8 cellular contexts compared by ENCODE assay signal in the genomic region with DNA sequence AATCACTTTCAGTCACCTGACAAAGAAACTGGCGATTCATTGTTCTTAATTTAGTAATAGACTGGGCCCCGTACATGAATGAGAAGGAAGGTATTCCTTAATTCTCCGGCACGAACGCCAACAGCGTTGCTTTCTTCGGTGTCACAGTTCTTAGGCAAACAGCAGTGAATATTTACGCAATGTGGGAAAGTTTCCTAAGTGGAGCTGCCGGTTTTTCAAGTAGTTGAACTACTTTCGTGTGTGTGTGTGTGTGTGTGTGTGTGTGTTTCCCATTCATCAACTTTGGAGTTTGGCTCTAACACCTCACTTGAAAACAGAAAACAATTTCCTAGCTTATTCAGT. TPM values are rescaled to one million over a fixed set of nuclear protein-coding genes. Genes with fewer than 3 reads are reported as not detected.
A peak's percentile ranks its signal among the peaks of the same experiment; 100 is the strongest.
DNase-seq lines count a peak whose midpoint lies in the region; ATAC-seq, FAIRE-seq and TF ChIP-seq lines count a peak whose summit lies in the region.

No MANE protein-coding gene starts in this region.

- TSS peak; percentile 82 for BruUV-seq in GM12878 (replicated peaks; lab: Mats Ljungman, UMichigan)

- H3K9ac ChIP-seq in ES-I3 (ENCODE audit: low read depth, low read length): peak overlapping the region; percentile 93
- H3K9ac ChIP-seq in GM12878 (ENCODE audit: control insufficient read depth, insufficient read depth, low read length): peak overlapping the region; percentile 71

- TF ChIP-seq POLR2A in GM12878 (IDR thresholded peaks at IDR 0.05; ENCODE audit: low read depth, low read length): no peak
- TF ChIP-seq POLR2A in stomach (IDR thresholded peaks at IDR 0.05): no peak

- in situ Hi-C loops in GM12878 (cut with MboI): no loop called here

- H3K36me3 ChIP-seq in ES-I3 (ENCODE audit: insufficient read depth, low read length) (no peaks in the 10 kb centered on the region), GM12878 (ENCODE audit: control insufficient read depth in 2 of 2, insufficient read depth in 2 of 2, low read length in 1 of 2) (no peaks in the 10 kb centered on the region), stomach (no peaks in the 10 kb centered on the region)

- H4K20me1 ChIP-seq in GM12878 (ENCODE audit: control insufficient read depth, insufficient read depth): no peaks in the 10 kb centered on the region

- H3K27ac ChIP-seq in GM12878 (ENCODE audit: control insufficient read depth, insufficient read depth): peak overlapping the region; percentile 89
- peak overlapping the region; percentile 82 to 94 (median 89) for H3K27ac ChIP-seq in stomach

- H3K9me3 ChIP-seq in ES-I3 (ENCODE audit: control insufficient read depth, insufficient read depth, low read length): no peaks in the 10 kb centered on the region
- peaks cover 3% of the 10 kb centered on the region for H3K9me3 ChIP-seq in GM12878 (replicated peaks; ENCODE audit: control insufficient read depth, insufficient read depth, low read length)
- H3K9me3 ChIP-seq in stomach: no peaks in the 10 kb centered on the region

- FAIRE-seq in GM12878 (lab: Jason Lieb, UNC): no peak
- peak; percentile 88 for FAIRE-seq in islet of Langerhans (lab: Jason Lieb, UNC)

- H3K27me3 ChIP-seq in GM12878 (replicated peaks in 1 of 2; ENCODE audit: control insufficient read depth in 2 of 2, insufficient read depth in 2 of 2, low read length in 1 of 2): no peaks in the 10 kb centered on the region
- no peaks in the 10 kb centered on the region for H3K27me3 ChIP-seq in stomach

- RAD21 ChIA-PET in GM12878 (lab: Charles Lee; ENCODE audit: unreplicated experiment): interaction anchor here (1.0 to 2.2 kb wide), 5 partner anchors 42 to 354 kb away, joined by 3 to 7 read pairs (median 4); no protein-coding TSS in a partner anchor

- intact Hi-C loops in GM12878 (cut with micrococcal nuclease; ENCODE audit: unreplicated experiment): loop anchor here (10.0 kb wide), 3 partner anchors 168 to 468 kb away; partner anchors contain the start of gene TMEM164
- intact Hi-C loops in stomach (cut with DNase I; ENCODE audit: low total_unique reads): no loop called here

- H3K4me2 ChIP-seq in GM12878 (ENCODE audit: control insufficient read depth, insufficient read depth): peak overlapping the region; percentile 28; the same call in 1 of the 2 replicates

- no peak for ATAC-seq in GM12878
- no peak for ATAC-seq in HG02763 (IDR thresholded peaks at IDR 0.05; ENCODE audit: unreplicated experiment)

- 30% methylated on average over 10 of the region's 10 CpGs for WGBS in GM12878 (ENCODE audit: insufficient coverage, insufficient replicate concordance, low lambda C conversion rate, missing lambda C conversion rate)
- WGBS in stomach, 5 donors: 0 to 34% (median 7%) methylated on average over 10 of the region's 10 CpGs

- TF ChIP-seq RAD21 in GM12878 (IDR thresholded peaks at IDR 0.05; ENCODE audit: insufficient read depth, low read depth, low read length): no peak

- no peaks in the 10 kb centered on the region for H3K79me2 ChIP-seq in GM12878 (ENCODE audit: control insufficient read depth, insufficient read depth, low read length)

- peak overlapping the region; percentile 64 for H3K4me3 ChIP-seq in GM12878
- H3K4me3 ChIP-seq in stomach: peak overlapping the region; percentile 38 to 55 (median 42)

- no peaks in the 10 kb centered on the region for H3K4me1 ChIP-seq in ES-I3 (ENCODE audit: insufficient read depth, low read length)
- no peaks in the 10 kb centered on the region for H3K4me1 ChIP-seq in GM12878 (ENCODE audit: control insufficient read depth, insufficient read depth, low read length)
- peaks cover 0 to 4% (median 0%) of the 10 kb centered on the region in 4 donors for H3K4me1 ChIP-seq in stomach

- TF ChIP-seq CTCF in GM12878 (IDR thresholded peaks at IDR 0.05 in 2 of 3, conservative IDR thresholded peaks at IDR 0.05 in 1 of 3; ENCODE audit: control insufficient read depth in 2 of 3, extremely low read depth in 1 of 3, insufficient read depth in 1 of 3, low read depth in 3 of 3, low read length in 3 of 3): no peak
- TF ChIP-seq CTCF in stomach (IDR thresholded peaks at IDR 0.05): no peak

- SMC1A ChIA-PET in GM12878 (lab: Charles Lee; ENCODE audit: uncharacterized antibody, unreplicated experiment): interaction anchor here (0.6 to 2.0 kb wide), 7 partner anchors 10 to 353 kb away, joined by 3 to 8 read pairs (median 4); no protein-coding TSS in a partner anchor

- TF ChIP-seq EP300 in GM12878 (IDR thresholded peaks at IDR 0.05; ENCODE audit: borderline replicate concordance in 1 of 2, control insufficient read depth in 1 of 2, low read depth in 2 of 2, low read length in 2 of 2) (no peak), stomach (IDR thresholded peaks at IDR 0.05) (no peak)

- H2AFZ ChIP-seq in GM12878 (ENCODE audit: control insufficient read depth, low read depth, low read length): peak overlapping the region; percentile 71

- peak; percentile 43 for DNase-seq in LHCN-M2 (ENCODE audit: low read depth)
- no peak for DNase-seq in GM12878 (ENCODE audit: low read depth, low spot score)
- peak; percentile 49 for DNase-seq in stomach
- no peak for DNase-seq in SKM-1 (lab: John Stamatoyannopoulos, UW; ENCODE audit: unreplicated experiment)
- DNase-seq in AG08395 (ENCODE audit: low spot score): no peak

- POLR2A ChIA-PET in GM12878 (lab: Charles Lee): interaction anchor here (0.6 to 1.1 kb wide), 4 partner anchors 172 to 353 kb away, joined by 3 read pairs; no protein-coding TSS in a partner anchor

- CTCF ChIA-PET in GM12878 (lab: Yijun Ruan, JAX): interaction anchor here (1.2 kb wide), 1 partner anchor 354 kb away, joined by 4 read pairs; no protein-coding TSS in a partner anchor

TF ChIP-seq in GM12878, 131 proteins besides CTCF, POLR2A, EP300 and RAD21 (continues in another document):
- TF ChIP-seq, protein P1, sequence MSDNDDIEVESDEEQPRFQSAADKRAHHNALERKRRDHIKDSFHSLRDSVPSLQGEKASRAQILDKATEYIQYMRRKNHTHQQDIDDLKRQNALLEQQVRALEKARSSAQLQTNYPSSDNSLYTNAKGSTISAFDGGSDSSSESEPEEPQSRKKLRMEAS (IDR thresholded peaks at IDR 0.05; ENCODE audit: low read depth, low read length): no peak

RNA-seq across cellular contexts. Expression of gene NXT2, which starts 0.7 kb away (rescaled TPM):
- total RNA-seq in LHCN-M2 (2014; rRNA removed): 10.8 and 13.1 TPM in 2 replicates
- polyA plus RNA-seq in LHCN-M2 (2012): 3.2 TPM
- total RNA-seq in GM12878 (2013; cell fraction: nucleolus; rRNA removed): 3.1 and 5.0 TPM in 2 replicates
- 20.6 and 25.9 TPM in 2 replicates for total RNA-seq in GM12878 (2014; rRNA removed)
- 20.9 and 21.3 TPM in 2 replicates for total RNA-seq in GM12878 (2014; rRNA removed; fragmentation: Illumina TruSeq; extraction: Trizol)
- total RNA-seq in GM12878 (2021): 13.1 and 14.7 TPM in 2 replicates
- 11.7 TPM for polyA plus RNA-seq in GM12878 (2011; ENCODE audit: low read depth)
- polyA plus RNA-seq in GM12878 (2011; rRNA removed): 38.1 and 55.8 TPM in 2 replicates
- polyA plus RNA-seq in GM12878 (2011; cell fraction: cytosol; rRNA removed): 10.0 and 11.6 TPM in 2 replicates
- 5.0 and 5.7 TPM in 2 replicates for polyA plus RNA-seq in GM12878 (2011; cell fraction: nucleus; rRNA removed)
- polyA plus RNA-seq in GM12878 (2012): 12.7 and 14.9 TPM in 2 replicates
- 21.1 and 28.9 TPM in 2 replicates for polyA plus RNA-seq in GM12878 (2014; fragmentation: Illumina TruSeq; extraction: Trizol)
- polyA plus RNA-seq in GM12878 (2014; fragmentation: Nextera tagmentation; extraction: Ambion mirVana): 10 to 100 TPM; 17.4 to 30.0 TPM
- 10.4 and 10.8 TPM in 2 replicates for polyA plus RNA-seq in GM12878 (2014; rRNA removed)
- 10 to 100 TPM; 22.6 to 23.4 TPM for polyA plus RNA-seq in GM12878 (2016; fragmentation: Nextera tagmentation; extraction: Ambion mirVana)
- 13.7 and 19.9 TPM in 2 replicates for polyA minus RNA-seq in GM12878 (2011; rRNA and poly(A)+ RNA removed)
- polyA minus RNA-seq in GM12878 (2011; cell fraction: cytosol; rRNA and poly(A)+ RNA removed): 6.7 and 7.9 TPM in 2 replicates
- 1.3 and 2.3 TPM in 2 replicates for polyA minus RNA-seq in GM12878 (2011; cell fraction: nucleus; rRNA and poly(A)+ RNA removed)
- total RNA-seq in stomach: 10 to 100 TPM in 1 of 5 donors, 1 to 10 TPM in 3, not detected in 1; 1.8 to 11.4 (median 6.1) TPM
- polyA plus RNA-seq in stomach: 10 to 100 TPM in 2 of 3 donors, 1 to 10 TPM in 1; 4.8 to 15.1 (median 11.6) TPM

RNA-seq across cellular contexts. Expression of gene GUCY2F, which starts 55.4 kb away (rescaled TPM):
- total RNA-seq in LHCN-M2 (2014; rRNA removed): 0.06 TPM in 2 replicates
- polyA plus RNA-seq in LHCN-M2 (2012): 0.01 TPM
- not detected in 2 replicates for total RNA-seq in GM12878 (2013; cell fraction: nucleolus; rRNA removed)
- total RNA-seq in GM12878 (2014; rRNA removed): not detected in 2 replicates
- not detected in 2 replicates for total RNA-seq in GM12878 (2014; rRNA removed; fragmentation: Illumina TruSeq; extraction: Trizol)
- total RNA-seq in GM12878 (2021): not detected in 2 replicates
- polyA plus RNA-seq in GM12878 (2011; ENCODE audit: low read depth): not detected
- not detected in 2 replicates for polyA plus RNA-seq in GM12878 (2011; rRNA removed)
- polyA plus RNA-seq in GM12878 (2011; cell fraction: cytosol; rRNA removed): not detected in 2 replicates
- 0.03 TPM in 1 of 2 replicates, not detected in the other for polyA plus RNA-seq in GM12878 (2011; cell fraction: nucleus; rRNA removed)
- polyA plus RNA-seq in GM12878 (2012): not detected in 2 replicates
- polyA plus RNA-seq in GM12878 (2014; fragmentation: Illumina TruSeq; extraction: Trizol): not detected in 2 replicates
- polyA plus RNA-seq in GM12878 (2014; fragmentation: Nextera tagmentation; extraction: Ambion mirVana): not detected
- polyA plus RNA-seq in GM12878 (2014; rRNA removed): not detected in 2 replicates
- polyA plus RNA-seq in GM12878 (2016; fragmentation: Nextera tagmentation; extraction: Ambion mirVana): not detected
- polyA minus RNA-seq in GM12878 (2011; rRNA and poly(A)+ RNA removed): not detected in 2 replicates
- not detected in 2 replicates for polyA minus RNA-seq in GM12878 (2011; cell fraction: cytosol; rRNA and poly(A)+ RNA removed)
- polyA minus RNA-seq in GM12878 (2011; cell fraction: nucleus; rRNA and poly(A)+ RNA removed): 0.10 TPM in 1 of 2 replicates, not detected in the other
- total RNA-seq in stomach: not detected
- polyA plus RNA-seq in stomach: not detected

Comparison
In these comparisons a context has a peak if more than half of its experiments do, and no peak if none do; other contexts are left out.
1. DNase-seq: peak in LHCN-M2 (single experiment) and stomach (single experiment); none in GM12878 (single experiment), SKM-1 (single experiment) and AG08395 (single experiment).